Comparison of ENCODE assay signal across 25 cellular contexts in the genomic region with DNA sequence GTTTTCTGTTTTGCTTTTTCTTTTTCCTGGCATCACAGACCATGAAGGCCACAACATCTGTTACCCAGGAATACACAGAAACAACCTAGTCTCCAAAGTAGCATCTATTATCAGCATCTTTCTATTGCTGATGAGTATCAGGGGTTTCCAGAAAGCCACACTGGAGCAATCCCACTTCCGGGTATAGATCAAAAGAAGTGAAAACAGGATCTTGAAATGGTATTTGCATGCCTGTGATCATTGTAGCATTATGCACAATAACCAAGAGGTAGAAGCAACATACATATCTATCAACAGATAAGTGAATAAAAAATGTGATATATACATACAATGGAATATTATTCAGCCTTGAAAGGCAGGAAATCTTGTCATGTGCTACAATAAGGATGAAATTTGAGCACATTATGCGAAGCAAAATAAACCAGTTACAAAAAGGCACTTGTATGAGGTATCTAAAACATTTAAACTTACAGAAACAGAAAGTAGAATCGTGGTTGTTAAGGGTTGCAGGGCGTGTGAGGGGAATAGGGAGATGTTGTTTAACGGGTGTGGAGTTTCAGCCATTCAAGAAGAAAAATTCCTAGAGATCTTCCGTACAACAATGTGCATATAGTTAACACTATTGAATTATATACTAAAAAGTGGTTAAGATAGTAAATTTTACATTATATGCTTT.
A peak's percentile ranks its signal among the peaks of the same experiment; 100 is the strongest.
DNase-seq lines count a peak whose midpoint lies in the region; ATAC-seq, FAIRE-seq and TF ChIP-seq lines count a peak whose summit lies in the region.
"Had no signal": no experiment of that assay in that cellular context is flagged by ENCODE, and none has a peak within 500 bp of the region (broad histone marks: within the 10 kb centered on the region; RNA-seq: fewer than 3 reads in every experiment).

No MANE protein-coding gene starts in this region.

- H4K8ac ChIP-seq in mesendoderm (ENCODE audit: low read depth, low read length), result no peak overlapping the region

- CTCF ChIA-PET in GM12878 (lab: Yijun Ruan, JAX), result no interaction called here

- H3K23ac ChIP-seq in mesendoderm (ENCODE audit: low read length), result no peak overlapping the region

- peaks cover 7% of the 10 kb centered on the region for H3K4me1 ChIP-seq in GM12878 (ENCODE audit: control insufficient read depth, insufficient read depth, low read length)
- no peaks in the 10 kb centered on the region for H3K4me1 ChIP-seq in mesendoderm (ENCODE audit: control insufficient read depth, low read depth, low read length)
- H3K4me1 ChIP-seq: A549 had no signal

- H3K9ac ChIP-seq in GM12878 (ENCODE audit: control insufficient read depth, insufficient read depth, low read length) (no peak overlapping the region), mesendoderm (ENCODE audit: low read length) (no peak overlapping the region)
- H3K9ac ChIP-seq: KMS-11 had no signal

- in situ Hi-C loops in GM12878 (cut with MboI), result no loop called here

- H2BK5ac ChIP-seq in mesendoderm (ENCODE audit: low read length), result no peak overlapping the region

- H2AFZ ChIP-seq in GM12878 (ENCODE audit: control insufficient read depth, low read depth, low read length), result no peak overlapping the region

- no peak for TF ChIP-seq EP300 in GM12878 (IDR thresholded peaks at IDR 0.05; ENCODE audit: borderline replicate concordance in 1 of 2, control insufficient read depth in 1 of 2, low read depth in 2 of 2, low read length in 2 of 2)

- no peak overlapping the region for H2BK120ac ChIP-seq in mesendoderm (ENCODE audit: low read depth, low read length)

- peak; percentile 47 for FAIRE-seq in GM12878 (lab: Jason Lieb, UNC)
- FAIRE-seq: A549, GM12892, GM18507 had no signal

- no peaks in the 10 kb centered on the region for H3K79me2 ChIP-seq in GM12878 (ENCODE audit: control insufficient read depth, insufficient read depth, low read length)
- no peaks in the 10 kb centered on the region for H3K79me2 ChIP-seq in mesendoderm (ENCODE audit: control insufficient read depth, insufficient read depth, low read length)

- TF ChIP-seq POLR2A in GM12878 (IDR thresholded peaks at IDR 0.05; ENCODE audit: low read depth, low read length), result no peak

- H3K27me3 ChIP-seq in GM12878 (replicated peaks in 1 of 2; ENCODE audit: control insufficient read depth in 2 of 2, insufficient read depth in 2 of 2, low read length in 1 of 2) (no peaks in the 10 kb centered on the region), mesendoderm (ENCODE audit: insufficient read depth, low read length, poor library complexity) (no peaks in the 10 kb centered on the region)

- H3K4ac ChIP-seq in mesendoderm (ENCODE audit: low read depth, low read length), result no peak overlapping the region

- intact Hi-C loops in GM12878 (cut with micrococcal nuclease; ENCODE audit: unreplicated experiment), result no loop called here

- POLR2A ChIA-PET in GM12878 (lab: Charles Lee), result no interaction called here

- DNase-seq in GM12878 (ENCODE audit: low read depth, low spot score) (peak; percentile 40), DMS79 (lab: John Stamatoyannopoulos, UW) (no peak), mesendoderm (no peak), cerebellar cortex (ENCODE audit: low spot score) (no peak)
- DNase-seq: CD4-positive, alpha-beta memory T cell; EL; NCI-H1092; NCI-H2081; NCI-H2171 treated with DMSO at 0.1 percent for 48 hours; NCI-H446; NCI-H69; OCI-M1; Right ventricle myocardium superior; T-cell; T1000 had no signal

- no peak overlapping the region for H2AK5ac ChIP-seq in mesendoderm (ENCODE audit: low read length)

- BruUV-seq in GM12878 (replicated peaks; lab: Mats Ljungman, UMichigan), result no TSS peak

- H3K27ac ChIP-seq in GM12878 (ENCODE audit: control insufficient read depth, insufficient read depth) (no peak overlapping the region), mesendoderm (ENCODE audit: low read depth, low read length) (no peak overlapping the region)
- H3K27ac ChIP-seq: A549, HL-60, KMS-11, SK-N-MC had no signal

- no peaks in the 10 kb centered on the region for H3K79me1 ChIP-seq in mesendoderm (ENCODE audit: low read length)

- H3K4me3 ChIP-seq in GM12878 (no peak overlapping the region), mesendoderm (ENCODE audit: low read length) (no peak overlapping the region)
- H3K4me3 ChIP-seq: A549, SK-N-MC had no signal

- H4K5ac ChIP-seq in mesendoderm (ENCODE audit: low read length), result no peak overlapping the region

- no peaks in the 10 kb centered on the region for H4K20me1 ChIP-seq in GM12878 (ENCODE audit: control insufficient read depth, insufficient read depth)

- H3K56ac ChIP-seq in mesendoderm (ENCODE audit: low read length), result no peak overlapping the region

- H3K4me2 ChIP-seq in GM12878 (ENCODE audit: control insufficient read depth, insufficient read depth) (peak overlapping the region; percentile 38; the same call in 1 of the 2 replicates), mesendoderm (ENCODE audit: low read length) (no peak overlapping the region)
- H3K4me2 ChIP-seq: A549, KMS-11 had no signal

- no peak for TF ChIP-seq CTCF in GM12878 (IDR thresholded peaks at IDR 0.05 in 2 of 3, conservative IDR thresholded peaks at IDR 0.05 in 1 of 3; ENCODE audit: control insufficient read depth in 2 of 3, extremely low read depth in 1 of 3, insufficient read depth in 1 of 3, low read depth in 3 of 3, low read length in 3 of 3)

- ATAC-seq in GM19351 (IDR thresholded peaks at IDR 0.05; ENCODE audit: unreplicated experiment) (peak; percentile 76), HG02798 (IDR thresholded peaks at IDR 0.05; ENCODE audit: poor library complexity, unreplicated experiment) (peak; percentile 59), HG03432 (IDR thresholded peaks at IDR 0.05; ENCODE audit: unreplicated experiment) (peak; percentile 54), GM12878 (peak; percentile 77), GM19324 (IDR thresholded peaks at IDR 0.05; ENCODE audit: low FRiP score, unreplicated experiment) (no peak)
- ATAC-seq: A549, T-cell had no signal

- H3K18ac ChIP-seq in mesendoderm (ENCODE audit: low read length), result no peak overlapping the region

- 30% methylated on average over 6 of the region's 6 CpGs for WGBS in GM12878 (ENCODE audit: insufficient coverage, insufficient replicate concordance, low lambda C conversion rate, missing lambda C conversion rate)
- 100% methylated on average over 2 of the region's 6 CpGs for WGBS in mesendoderm (ENCODE audit: extremely low coverage, insufficient coverage, low lambda C conversion rate)

- SMC1A ChIA-PET in GM12878 (lab: Charles Lee; ENCODE audit: uncharacterized antibody, unreplicated experiment), result no interaction called here

- no peaks in the 10 kb centered on the region for H3K36me3 ChIP-seq in GM12878 (ENCODE audit: control insufficient read depth in 2 of 2, insufficient read depth in 2 of 2, low read length in 1 of 2)
- no peaks in the 10 kb centered on the region for H3K36me3 ChIP-seq in mesendoderm (ENCODE audit: control insufficient read depth, insufficient read depth, low read length)

- RAD21 ChIA-PET in GM12878 (lab: Charles Lee; ENCODE audit: unreplicated experiment), result no interaction called here

- H3K9me3 ChIP-seq in GM12878 (replicated peaks; ENCODE audit: control insufficient read depth, insufficient read depth, low read length), result no peaks in the 10 kb centered on the region
- H3K9me3 ChIP-seq: A549 had no signal

- H2BK15ac ChIP-seq in mesendoderm (replicated peaks; ENCODE audit: low read depth), result no peak overlapping the region

- TF ChIP-seq RAD21 in GM12878 (IDR thresholded peaks at IDR 0.05; ENCODE audit: insufficient read depth, low read depth, low read length), result no peak

TF ChIP-seq in GM12878, 131 proteins besides CTCF, POLR2A, EP300 and RAD21 (continues in another document):
- TF ChIP-seq KLF5 (IDR thresholded peaks at IDR 0.05; ENCODE audit: partially characterized antibody) (no peak), CBX3 (IDR thresholded peaks at IDR 0.05; ENCODE audit: borderline replicate concordance, low read depth) (no peak), PAX5 (IDR thresholded peaks at IDR 0.05; ENCODE audit: borderline replicate concordance, low read depth, low read length) (0 out of 2 replicates have a peak, but pooled peaks have one; percentile 30), SMARCA5 (IDR thresholded peaks at IDR 0.05) (no peak), NBN (IDR thresholded peaks at IDR 0.05) (no peak), POU2F2 (IDR thresholded peaks at IDR 0.05; ENCODE audit: borderline replicate concordance, low read depth, low read length) (peak; percentile 72; the same call in 2 of the 3 replicates), NFIC (IDR thresholded peaks at IDR 0.05; ENCODE audit: low read depth, low read length) (peak; percentile 27; the same call in 1 of the 2 replicates), SPI1 (IDR thresholded peaks at IDR 0.05; ENCODE audit: borderline replicate concordance, insufficient read depth, low read depth, low read length) (peak; percentile 48; the same call in 1 of the 2 replicates), RELA (IDR thresholded peaks at IDR 0.05; ENCODE audit: borderline replicate concordance, partially characterized antibody) (no peak)
- TF ChIP-seq, protein P1, sequence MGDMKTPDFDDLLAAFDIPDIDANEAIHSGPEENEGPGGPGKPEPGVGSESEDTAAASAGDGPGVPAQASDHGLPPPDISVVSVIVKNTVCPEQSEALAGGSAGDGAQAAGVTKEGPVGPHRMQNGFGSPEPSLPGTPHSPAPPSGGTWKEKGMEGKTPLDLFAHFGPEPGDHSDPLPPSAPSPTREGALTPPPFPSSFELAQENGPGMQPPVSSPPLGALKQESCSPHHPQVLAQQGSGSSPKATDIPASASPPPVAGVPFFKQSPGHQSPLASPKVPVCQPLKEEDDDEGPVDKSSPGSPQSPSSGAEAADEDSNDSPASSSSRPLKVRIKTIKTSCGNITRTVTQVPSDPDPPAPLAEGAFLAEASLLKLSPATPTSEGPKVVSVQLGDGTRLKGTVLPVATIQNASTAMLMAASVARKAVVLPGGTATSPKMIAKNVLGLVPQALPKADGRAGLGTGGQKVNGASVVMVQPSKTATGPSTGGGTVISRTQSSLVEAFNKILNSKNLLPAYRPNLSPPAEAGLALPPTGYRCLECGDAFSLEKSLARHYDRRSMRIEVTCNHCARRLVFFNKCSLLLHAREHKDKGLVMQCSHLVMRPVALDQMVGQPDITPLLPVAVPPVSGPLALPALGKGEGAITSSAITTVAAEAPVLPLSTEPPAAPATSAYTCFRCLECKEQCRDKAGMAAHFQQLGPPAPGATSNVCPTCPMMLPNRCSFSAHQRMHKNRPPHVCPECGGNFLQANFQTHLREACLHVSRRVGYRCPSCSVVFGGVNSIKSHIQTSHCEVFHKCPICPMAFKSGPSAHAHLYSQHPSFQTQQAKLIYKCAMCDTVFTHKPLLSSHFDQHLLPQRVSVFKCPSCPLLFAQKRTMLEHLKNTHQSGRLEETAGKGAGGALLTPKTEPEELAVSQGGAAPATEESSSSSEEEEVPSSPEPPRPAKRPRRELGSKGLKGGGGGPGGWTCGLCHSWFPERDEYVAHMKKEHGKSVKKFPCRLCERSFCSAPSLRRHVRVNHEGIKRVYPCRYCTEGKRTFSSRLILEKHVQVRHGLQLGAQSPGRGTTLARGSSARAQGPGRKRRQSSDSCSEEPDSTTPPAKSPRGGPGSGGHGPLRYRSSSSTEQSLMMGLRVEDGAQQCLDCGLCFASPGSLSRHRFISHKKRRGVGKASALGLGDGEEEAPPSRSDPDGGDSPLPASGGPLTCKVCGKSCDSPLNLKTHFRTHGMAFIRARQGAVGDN (IDR thresholded peaks at IDR 0.05), result no peak
